ENCODE assay signal across 36 cellular contexts in genomic region chrX:31093639-31093975, GRCh38. TPM values are rescaled to one million over a fixed set of nuclear protein-coding genes. Genes with fewer than 3 reads are reported as not detected.
A peak's percentile ranks its signal among the peaks of the same experiment; 100 is the strongest.
DNase-seq lines count a peak whose midpoint lies in the region; ATAC-seq and TF ChIP-seq lines count a peak whose summit lies in the region.
"Had no signal": no experiment of that assay in that cellular context is flagged by ENCODE, and none has a peak within 500 bp of the region (broad histone marks: within the 10 kb centered on the region; RNA-seq: fewer than 3 reads in every experiment).

No MANE protein-coding gene starts in this region.

- no peaks in the 10 kb centered on the region for H3K27me3 ChIP-seq in GM23338 (ENCODE audit: insufficient read depth)
- H3K27me3 ChIP-seq: neutrophil, Peyer's patch, right lobe of liver, upper lobe of right lung had no signal

- no peaks in the 10 kb centered on the region for H3K79me2 ChIP-seq in GM23338 (replicated peaks; ENCODE audit: insufficient read depth)

- CTCF ChIA-PET in activated naive CD4-positive, alpha-beta T cell treated with anti-CD3 and anti-CD28 coated beads for 36 hours (lab: Charles Lee) = no interaction called here

- DNase-seq in activated T-helper 1 cell treated with anti-CD3 and anti-CD28 coated beads, Interleukin-12 subunit alpha, Interleukin-12 subunit beta, Interleukin-2, Interleukin-4 antibody, amounts not matched to agents 30 ng/mL and 10 ng/mL and 1 ng/mL, durations not matched to agents 14 hours and 24 hours and 36 hours (ENCODE audit: low spot score) = no peak
- no peak for DNase-seq in activated naive CD4-positive, alpha-beta T cell (lab: John Stamatoyannopoulos, UW)
- DNase-seq in GM23338 (ENCODE audit: low spot score) (no peak), kidney tubule cell (ENCODE audit: low spot score) (no peak)
- no peak for DNase-seq in activated naive CD4-positive, alpha-beta T cell treated with anti-CD3 and anti-CD28 coated beads for 36 hours
- DNase-seq: activated CD4-positive, CD25-positive, alpha-beta regulatory T cell; activated CD8-positive, alpha-beta memory T cell treated with anti-CD3 and anti-CD28 coated beads, Interleukin-2, amount 10 ng/mL, durations not matched to agents 7 days and 5 days; activated naive CD4-positive, alpha-beta T cell treated with anti-CD3 and anti-CD28 coated beads, Interleukin-2, amount 50 U/mL, for 16 hours; activated T-cell treated with anti-CD3 and anti-CD28 coated beads, Interleukin-2, amount 50 U/mL, for 48 hours; amygdala; C1 segment of cervical spinal cord; COR-L47; DMS79; GDM1; left ventricle myocardium inferior; NCI-H1092; NCI-H187 treated with DMSO at 0.1 percent for 48 hours; NCI-H526; Peyer's patch; right lobe of liver; SHP77 treated with DMSO at 0.1 percent for 48 hours; stimulated activated CD4-positive, alpha-beta T cell treated with anti-CD3 and anti-CD28 coated beads, Interleukin-12 subunit alpha, Interleukin-12 subunit beta, amount 100 ng/mL, for 4 hours; stimulated activated CD4-positive, alpha-beta T cell treated with anti-CD3 and anti-CD28 coated beads, Interleukin-4, amount 100 ng/mL, for 1 hour; SW 1271; upper lobe of right lung had no signal

- H4K20me1 ChIP-seq in GM23338 (replicated peaks; ENCODE audit: insufficient read depth) = no peaks in the 10 kb centered on the region

- H2AFZ ChIP-seq in GM23338 = no peak overlapping the region

- no peaks in the 10 kb centered on the region for H3K4me1 ChIP-seq in GM23338 (ENCODE audit: insufficient read depth)
- H3K4me1 ChIP-seq: left ventricle myocardium inferior, Peyer's patch, right lobe of liver, upper lobe of right lung had no signal

- H3K9me3 Mint-ChIP-seq in activated T-helper 1 cell treated with anti-CD3 and anti-CD28 coated beads, Interleukin-12 subunit alpha, Interleukin-12 subunit beta, Interleukin-2, Interleukin-4 antibody, amounts not matched to agents 30 ng/mL and 10 ng/mL and 1 ng/mL, durations not matched to agents 14 hours and 24 hours and 36 hours = peaks cover 25% of the 10 kb centered on the region
- H3K9me3 Mint-ChIP-seq in GM23338 = no peaks in the 10 kb centered on the region; the same call in 2 of the 3 replicates
- H3K9me3 Mint-ChIP-seq in activated naive CD4-positive, alpha-beta T cell treated with anti-CD3 and anti-CD28 coated beads for 36 hours = no peaks in the 10 kb centered on the region

- H3K4me2 ChIP-seq in GM23338 = no peak overlapping the region

- intact Hi-C loops in activated T-helper 1 cell treated with anti-CD3 and anti-CD28 coated beads, Interleukin-12 subunit alpha, Interleukin-12 subunit beta, Interleukin-2, Interleukin-4 antibody, amounts not matched to agents 30 ng/mL and 10 ng/mL and 1 ng/mL, durations not matched to agents 14 hours and 24 hours and 36 hours (cut with micrococcal nuclease) = loop anchor here (1.0 to 10.0 kb wide), 4 partner anchors 36 to 519 kb away; partner anchors contain the start of genes GK and TASL
- intact Hi-C loops in activated naive CD4-positive, alpha-beta T cell treated with anti-CD3 and anti-CD28 coated beads for 36 hours (cut with micrococcal nuclease) = no loop called here

- peak; percentile 33 for ATAC-seq in GM18867 (IDR thresholded peaks at IDR 0.05; ENCODE audit: unreplicated experiment)
- peak; percentile 14 for ATAC-seq in GM21360 (IDR thresholded peaks at IDR 0.05; ENCODE audit: unreplicated experiment)
- peak; percentile 9 for ATAC-seq in HG02884 (IDR thresholded peaks at IDR 0.05; ENCODE audit: unreplicated experiment)
- no peak for ATAC-seq in GM23338
- ATAC-seq: activated CD8-positive, alpha-beta memory T cell treated with anti-CD3 and anti-CD28 coated beads, Interleukin-2, amount 10 ng/mL, durations not matched to agents 7 days and 5 days; right lobe of liver; upper lobe of right lung had no signal

- H3K27ac Mint-ChIP-seq in activated T-helper 1 cell treated with anti-CD3 and anti-CD28 coated beads, Interleukin-12 subunit alpha, Interleukin-12 subunit beta, Interleukin-2, Interleukin-4 antibody, amounts not matched to agents 30 ng/mL and 10 ng/mL and 1 ng/mL, durations not matched to agents 14 hours and 24 hours and 36 hours = peak overlapping the region; percentile 92
- H3K27ac Mint-ChIP-seq in GM23338 = no peak overlapping the region
- no peak overlapping the region for H3K27ac Mint-ChIP-seq in activated naive CD4-positive, alpha-beta T cell treated with anti-CD3 and anti-CD28 coated beads for 36 hours
- H3K27ac Mint-ChIP-seq: IgD-negative memory B cell had no signal

- H3K4me1 Mint-ChIP-seq in activated T-helper 1 cell treated with anti-CD3 and anti-CD28 coated beads, Interleukin-12 subunit alpha, Interleukin-12 subunit beta, Interleukin-2, Interleukin-4 antibody, amounts not matched to agents 30 ng/mL and 10 ng/mL and 1 ng/mL, durations not matched to agents 14 hours and 24 hours and 36 hours (ENCODE audit: low read depth) = peaks cover 45% of the 10 kb centered on the region
- no peaks in the 10 kb centered on the region for H3K4me1 Mint-ChIP-seq in GM23338
- H3K4me1 Mint-ChIP-seq in activated naive CD4-positive, alpha-beta T cell treated with anti-CD3 and anti-CD28 coated beads for 36 hours (ENCODE audit: low read depth) = no peaks in the 10 kb centered on the region
- H3K4me1 Mint-ChIP-seq: IgD-negative memory B cell had no signal

- no peaks in the 10 kb centered on the region for H3F3A ChIP-seq in GM23338 (replicated peaks; ENCODE audit: low read depth)

- H3K27ac ChIP-seq in GM23338 (ENCODE audit: low read depth) = no peak overlapping the region
- H3K27ac ChIP-seq: left ventricle myocardium inferior, neutrophil, Peyer's patch, right lobe of liver, upper lobe of right lung had no signal

- H3K4me3 Mint-ChIP-seq in activated T-helper 1 cell treated with anti-CD3 and anti-CD28 coated beads, Interleukin-12 subunit alpha, Interleukin-12 subunit beta, Interleukin-2, Interleukin-4 antibody, amounts not matched to agents 30 ng/mL and 10 ng/mL and 1 ng/mL, durations not matched to agents 14 hours and 24 hours and 36 hours = peak overlapping the region; percentile 61
- no peak overlapping the region for H3K4me3 Mint-ChIP-seq in GM23338
- no peak overlapping the region for H3K4me3 Mint-ChIP-seq in activated naive CD4-positive, alpha-beta T cell treated with anti-CD3 and anti-CD28 coated beads for 36 hours
- H3K4me3 Mint-ChIP-seq: activated CD8-positive, alpha-beta memory T cell treated with anti-CD3 and anti-CD28 coated beads, Interleukin-2, amount 10 ng/mL, durations not matched to agents 7 days and 5 days; IgD-negative memory B cell had no signal

- no peaks in the 10 kb centered on the region for H3K36me3 ChIP-seq in GM23338 (ENCODE audit: insufficient read depth)
- H3K36me3 ChIP-seq: left ventricle myocardium inferior, neutrophil, Peyer's patch, right lobe of liver, upper lobe of right lung had no signal

- no peak overlapping the region for H3K4me3 ChIP-seq in GM23338
- H3K4me3 ChIP-seq: left ventricle myocardium inferior, Peyer's patch, right lobe of liver, upper lobe of right lung had no signal

- no peak for TF ChIP-seq CTCF in GM23338 (conservative IDR thresholded peaks at IDR 0.05; ENCODE audit: low read depth in 2 of 2)

- H3K36me3 Mint-ChIP-seq in activated T-helper 1 cell treated with anti-CD3 and anti-CD28 coated beads, Interleukin-12 subunit alpha, Interleukin-12 subunit beta, Interleukin-2, Interleukin-4 antibody, amounts not matched to agents 30 ng/mL and 10 ng/mL and 1 ng/mL, durations not matched to agents 14 hours and 24 hours and 36 hours (ENCODE audit: low read depth) = peaks cover 8% of the 10 kb centered on the region
- no peaks in the 10 kb centered on the region for H3K36me3 Mint-ChIP-seq in GM23338 (ENCODE audit: low read depth)
- no peaks in the 10 kb centered on the region for H3K36me3 Mint-ChIP-seq in activated naive CD4-positive, alpha-beta T cell treated with anti-CD3 and anti-CD28 coated beads for 36 hours (ENCODE audit: low read depth)
- H3K36me3 Mint-ChIP-seq: activated CD8-positive, alpha-beta memory T cell treated with anti-CD3 and anti-CD28 coated beads, Interleukin-2, amount 10 ng/mL, durations not matched to agents 7 days and 5 days; IgD-negative memory B cell had no signal

- H3K9me2 ChIP-seq in GM23338 (ENCODE audit: insufficient read depth) = no peaks in the 10 kb centered on the region

- peaks cover 2% of the 10 kb centered on the region for H3K27me3 Mint-ChIP-seq in activated T-helper 1 cell treated with anti-CD3 and anti-CD28 coated beads, Interleukin-12 subunit alpha, Interleukin-12 subunit beta, Interleukin-2, Interleukin-4 antibody, amounts not matched to agents 30 ng/mL and 10 ng/mL and 1 ng/mL, durations not matched to agents 14 hours and 24 hours and 36 hours (ENCODE audit: insufficient read depth)
- H3K27me3 Mint-ChIP-seq in GM23338 (ENCODE audit: insufficient read depth, low read depth, poor library complexity) = no peaks in the 10 kb centered on the region
- no peaks in the 10 kb centered on the region for H3K27me3 Mint-ChIP-seq in activated naive CD4-positive, alpha-beta T cell treated with anti-CD3 and anti-CD28 coated beads for 36 hours (ENCODE audit: low read depth)
- H3K27me3 Mint-ChIP-seq: IgD-negative memory B cell had no signal

RNA-seq across cellular contexts. Expression of gene FTHL17, which starts 21.8 kb away (rescaled TPM):
- not detected in 2 replicates for total RNA-seq in activated T-helper 1 cell treated with anti-CD3 and anti-CD28 coated beads, Interleukin-12 subunit alpha, Interleukin-12 subunit beta, Interleukin-2, Interleukin-4 antibody, amounts not matched to agents 30 ng/mL and 10 ng/mL and 1 ng/mL, durations not matched to agents 14 hours and 24 hours and 36 hours
- not detected in 2 replicates for total RNA-seq in GM23338 (2014; rRNA removed; shearing (Covaris generic))
- polyA plus RNA-seq in GM23338 (2016; fragmentation: Nextera tagmentation; extraction: Ambion mirVana) = not detected in 2 replicates
- not detected for total RNA-seq in activated naive CD4-positive, alpha-beta T cell treated with anti-CD3 and anti-CD28 coated beads for 36 hours
- total RNA-seq: activated CD8-positive, alpha-beta memory T cell treated with anti-CD3 and anti-CD28 coated beads, Interleukin-2, amount 10 ng/mL, durations not matched to agents 7 days and 5 days; chondrocyte; endothelial cell of umbilical vein; fibroblast of lung; H4; left ventricle myocardium inferior; Peyer's patch; posterior vena cava; right lobe of liver; upper lobe of right lung had no signal
- polyA plus RNA-seq: AG04450, endothelial cell of umbilical vein, fibroblast of lung, IgD-negative memory B cell had no signal
